Comparison of ENCODE assay signal across 1 cellular context in genomic region chr13:39616087-39616694, GRCh38.
TF ChIP-seq lines count a peak whose summit lies in the region.

No MANE protein-coding gene starts in this region.

TF ChIP-seq in WTC11, 78 proteins besides CTCF, POLR2A, EP300 and RAD21 (continued from another document):
- TF ChIP-seq, protein P1, sequence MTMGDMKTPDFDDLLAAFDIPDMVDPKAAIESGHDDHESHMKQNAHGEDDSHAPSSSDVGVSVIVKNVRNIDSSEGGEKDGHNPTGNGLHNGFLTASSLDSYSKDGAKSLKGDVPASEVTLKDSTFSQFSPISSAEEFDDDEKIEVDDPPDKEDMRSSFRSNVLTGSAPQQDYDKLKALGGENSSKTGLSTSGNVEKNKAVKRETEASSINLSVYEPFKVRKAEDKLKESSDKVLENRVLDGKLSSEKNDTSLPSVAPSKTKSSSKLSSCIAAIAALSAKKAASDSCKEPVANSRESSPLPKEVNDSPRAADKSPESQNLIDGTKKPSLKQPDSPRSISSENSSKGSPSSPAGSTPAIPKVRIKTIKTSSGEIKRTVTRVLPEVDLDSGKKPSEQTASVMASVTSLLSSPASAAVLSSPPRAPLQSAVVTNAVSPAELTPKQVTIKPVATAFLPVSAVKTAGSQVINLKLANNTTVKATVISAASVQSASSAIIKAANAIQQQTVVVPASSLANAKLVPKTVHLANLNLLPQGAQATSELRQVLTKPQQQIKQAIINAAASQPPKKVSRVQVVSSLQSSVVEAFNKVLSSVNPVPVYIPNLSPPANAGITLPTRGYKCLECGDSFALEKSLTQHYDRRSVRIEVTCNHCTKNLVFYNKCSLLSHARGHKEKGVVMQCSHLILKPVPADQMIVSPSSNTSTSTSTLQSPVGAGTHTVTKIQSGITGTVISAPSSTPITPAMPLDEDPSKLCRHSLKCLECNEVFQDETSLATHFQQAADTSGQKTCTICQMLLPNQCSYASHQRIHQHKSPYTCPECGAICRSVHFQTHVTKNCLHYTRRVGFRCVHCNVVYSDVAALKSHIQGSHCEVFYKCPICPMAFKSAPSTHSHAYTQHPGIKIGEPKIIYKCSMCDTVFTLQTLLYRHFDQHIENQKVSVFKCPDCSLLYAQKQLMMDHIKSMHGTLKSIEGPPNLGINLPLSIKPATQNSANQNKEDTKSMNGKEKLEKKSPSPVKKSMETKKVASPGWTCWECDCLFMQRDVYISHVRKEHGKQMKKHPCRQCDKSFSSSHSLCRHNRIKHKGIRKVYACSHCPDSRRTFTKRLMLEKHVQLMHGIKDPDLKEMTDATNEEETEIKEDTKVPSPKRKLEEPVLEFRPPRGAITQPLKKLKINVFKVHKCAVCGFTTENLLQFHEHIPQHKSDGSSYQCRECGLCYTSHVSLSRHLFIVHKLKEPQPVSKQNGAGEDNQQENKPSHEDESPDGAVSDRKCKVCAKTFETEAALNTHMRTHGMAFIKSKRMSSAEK (CRISPR knock-in tag; IDR thresholded peaks at IDR 0.05; ENCODE audit: borderline replicate concordance): no peak
- no peak for TF ChIP-seq RELA (CRISPR knock-in tag; IDR thresholded peaks at IDR 0.05; ENCODE audit: borderline replicate concordance)
- TF ChIP-seq, protein P2, sequence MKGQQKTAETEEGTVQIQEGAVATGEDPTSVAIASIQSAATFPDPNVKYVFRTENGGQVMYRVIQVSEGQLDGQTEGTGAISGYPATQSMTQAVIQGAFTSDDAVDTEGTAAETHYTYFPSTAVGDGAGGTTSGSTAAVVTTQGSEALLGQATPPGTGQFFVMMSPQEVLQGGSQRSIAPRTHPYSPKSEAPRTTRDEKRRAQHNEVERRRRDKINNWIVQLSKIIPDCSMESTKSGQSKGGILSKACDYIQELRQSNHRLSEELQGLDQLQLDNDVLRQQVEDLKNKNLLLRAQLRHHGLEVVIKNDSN (CRISPR knock-in tag; IDR thresholded peaks at IDR 0.05): no peak
- no peak for TF ChIP-seq RORB (CRISPR knock-in tag; IDR thresholded peaks at IDR 0.05)
- no peak for TF ChIP-seq ELF4 (CRISPR knock-in tag; IDR thresholded peaks at IDR 0.05; ENCODE audit: low read depth)
- TF ChIP-seq, protein P3, sequence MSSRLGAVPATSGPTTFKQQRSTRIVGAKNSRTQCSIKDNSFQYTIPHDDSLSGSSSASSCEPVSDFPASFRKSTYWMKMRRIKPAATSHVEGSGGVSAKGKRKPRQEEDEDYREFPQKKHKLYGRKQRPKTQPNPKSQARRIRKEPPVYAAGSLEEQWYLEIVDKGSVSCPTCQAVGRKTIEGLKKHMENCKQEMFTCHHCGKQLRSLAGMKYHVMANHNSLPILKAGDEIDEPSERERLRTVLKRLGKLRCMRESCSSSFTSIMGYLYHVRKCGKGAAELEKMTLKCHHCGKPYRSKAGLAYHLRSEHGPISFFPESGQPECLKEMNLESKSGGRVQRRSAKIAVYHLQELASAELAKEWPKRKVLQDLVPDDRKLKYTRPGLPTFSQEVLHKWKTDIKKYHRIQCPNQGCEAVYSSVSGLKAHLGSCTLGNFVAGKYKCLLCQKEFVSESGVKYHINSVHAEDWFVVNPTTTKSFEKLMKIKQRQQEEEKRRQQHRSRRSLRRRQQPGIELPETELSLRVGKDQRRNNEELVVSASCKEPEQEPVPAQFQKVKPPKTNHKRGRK (CRISPR knock-in tag; IDR thresholded peaks at IDR 0.05; ENCODE audit: borderline replicate concordance): no peak
- TF ChIP-seq ZNF263 (CRISPR knock-in tag; IDR thresholded peaks at IDR 0.05; ENCODE audit: low read depth): no peak
TF ChIP-seq in WTC11: peak in this region for 0.
